Comparison of ENCODE assay signal across 9 cellular contexts in genomic region chr3:126654571-126655393, GRCh38.
DNase-seq lines count a peak whose midpoint lies in the region; ATAC-seq, FAIRE-seq and TF ChIP-seq lines count a peak whose summit lies in the region.
"Had no signal": no experiment of that assay in that cellular context is flagged by ENCODE, and none has a peak within 500 bp of the region (broad histone marks: within the 10 kb centered on the region; RNA-seq: fewer than 3 reads in every experiment).

Gene TXNRD3, minus strand, starts transcription at chr3:126655124.

- DNase-seq in DMS153 (lab: John Stamatoyannopoulos, UW): peak; percentile 66
- peak; percentile 45 for DNase-seq in NCI-H1048 (lab: John Stamatoyannopoulos, UW)
- DNase-seq in T-helper 9 cell: peak; percentile 52
- peak; percentile 59 for DNase-seq in astrocyte of the spinal cord (ENCODE audit: low read depth, low spot score)
- peak in 49 of 51 donors; percentile 8 to 83 (median 64) for DNase-seq in hypothalamus (lab: John Stamatoyannopoulos, UW)
- DNase-seq in retina: peak; percentile 77
- DNase-seq in urothelium cell line (ENCODE audit: low spot score): peak; percentile 89

- TF ChIP-seq CTCF in astrocyte of the spinal cord (IDR thresholded peaks at IDR 0.05; ENCODE audit: low read depth, low read length): no peak

- FAIRE-seq in urothelium cell line (lab: Jason Lieb, UNC): peak; percentile 82
- FAIRE-seq: TTC549 had no signal

- in situ Hi-C loops in astrocyte of the spinal cord (cut with HindIII; ENCODE audit: low sequenced_read_pairs): no loop called here

- peak within 1 kb of the TSS; percentile 37 for H3K4me3 ChIP-seq in astrocyte of the spinal cord (ENCODE audit: low read depth, low read length)

- no peak for ATAC-seq in HG02970 (IDR thresholded peaks at IDR 0.05; ENCODE audit: low FRiP score, unreplicated experiment)
